Comparison of ENCODE assay signal across 10 cellular contexts in the genomic region with DNA sequence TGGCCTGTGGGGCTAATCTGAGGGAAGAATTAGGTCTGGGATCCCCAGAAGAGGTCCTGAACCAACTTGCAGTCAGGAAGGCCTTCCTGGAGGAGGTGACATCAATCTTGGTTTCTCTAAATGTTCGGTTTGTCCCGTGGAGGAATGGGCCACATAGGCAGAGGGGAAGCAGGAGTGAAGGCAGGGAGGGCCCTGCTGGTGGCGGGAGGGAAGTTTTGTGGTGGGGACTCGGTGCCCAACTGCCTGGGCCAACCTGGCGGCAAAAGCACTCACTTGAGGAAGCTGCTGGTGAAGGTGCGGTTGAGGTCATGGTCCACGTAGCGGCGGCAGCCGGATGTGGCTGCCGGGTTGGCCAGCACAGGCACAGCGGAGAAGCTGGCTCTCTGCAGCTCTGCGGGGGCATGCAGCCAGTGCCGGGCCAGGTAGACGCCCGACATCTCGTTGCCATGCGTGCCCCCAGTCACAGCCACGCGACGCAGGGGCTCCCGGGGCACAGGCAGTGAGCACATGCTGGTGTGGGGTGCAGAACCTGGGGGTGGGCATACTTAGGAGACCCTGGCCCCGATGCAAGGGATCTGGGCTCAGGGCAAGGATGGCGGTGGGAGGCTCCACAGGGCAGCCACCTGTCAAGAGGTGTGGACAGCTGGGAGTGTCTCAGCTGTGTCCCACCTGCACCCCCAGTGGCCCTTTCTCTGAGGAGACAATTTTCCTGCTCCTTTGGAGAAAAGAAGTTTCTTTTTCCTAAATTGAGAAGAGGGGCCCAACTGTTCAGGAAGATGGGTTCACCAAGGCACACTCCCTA. TPM values are rescaled to one million over a fixed set of nuclear protein-coding genes. Genes with fewer than 3 reads are reported as not detected.
A peak's percentile ranks its signal among the peaks of the same experiment; 100 is the strongest.
DNase-seq lines count a peak whose midpoint lies in the region; ATAC-seq and TF ChIP-seq lines count a peak whose summit lies in the region.
"Had no signal": no experiment of that assay in that cellular context is flagged by ENCODE, and none has a peak within 500 bp of the region (broad histone marks: within the 10 kb centered on the region; RNA-seq: fewer than 3 reads in every experiment).

No MANE protein-coding gene starts in this region.

- CTCF ChIA-PET in activated CD4-positive, alpha-beta memory T cell treated with anti-CD3 and anti-CD28 coated beads for 36 hours (lab: Charles Lee) = interaction anchor here (1.4 to 7.7 kb wide), 4 partner anchors 10 to 17 kb away, joined by 4 to 56 read pairs (median 20); partner anchors contain the start of gene NUDT8

- DNase-seq in GDM1 (lab: John Stamatoyannopoulos, UW) (peak; percentile 81), HL-60 (ENCODE audit: low read depth in 1 of 2, low spot score in 1 of 2) (peak; percentile 91 to 94), memory B cell (ENCODE audit: low spot score in 2 of 2) (peak in 1 of 2 donors; percentile 47), NCI-H2029 treated with DMSO at 0.1 percent for 48 hours (lab: John Stamatoyannopoulos, UW) (no peak), Right ventricle myocardium superior (no peak)
- peak; percentile 77 for DNase-seq in activated CD4-positive, alpha-beta memory T cell treated with anti-CD3 and anti-CD28 coated beads for 36 hours
- DNase-seq: NCI-H748 treated with DMSO at 0.1 percent for 48 hours had no signal

- POLR2A ChIA-PET in activated CD4-positive, alpha-beta memory T cell treated with anti-CD3 and anti-CD28 coated beads for 36 hours (lab: Charles Lee) = interaction anchor here (1.6 kb wide), 1 partner anchor 17 kb away, joined by 5 read pairs; the partner anchor contains the start of gene NUDT8

- peaks cover 2% of the 10 kb centered on the region for H3K9me3 Mint-ChIP-seq in activated CD4-positive, alpha-beta memory T cell treated with anti-CD3 and anti-CD28 coated beads for 36 hours
- no peaks in the 10 kb centered on the region for H3K9me3 Mint-ChIP-seq in memory B cell

- H3K27ac Mint-ChIP-seq in activated CD4-positive, alpha-beta memory T cell treated with anti-CD3 and anti-CD28 coated beads for 36 hours = peak overlapping the region; percentile 16
- H3K27ac Mint-ChIP-seq in memory B cell = peak overlapping the region; percentile 17

- TF ChIP-seq CTCF in HL-60 (IDR thresholded peaks at IDR 0.05; ENCODE audit: insufficient read depth, low read length) = no peak

- H3K4me3 ChIP-seq in HL-60 (replicated peaks; ENCODE audit: insufficient read depth, low read length) = no peak overlapping the region

- ATAC-seq in memory B cell (ENCODE audit: low read depth) (peak; percentile 54), HG02973 (IDR thresholded peaks at IDR 0.05; ENCODE audit: unreplicated experiment) (no peak), GM19324 (IDR thresholded peaks at IDR 0.05; ENCODE audit: low FRiP score, unreplicated experiment) (no peak), Right ventricle myocardium superior (ENCODE audit: poor library complexity) (no peak)

- H3K36me3 Mint-ChIP-seq in activated CD4-positive, alpha-beta memory T cell treated with anti-CD3 and anti-CD28 coated beads for 36 hours = no peaks in the 10 kb centered on the region
- no peaks in the 10 kb centered on the region for H3K36me3 Mint-ChIP-seq in memory B cell

- peak overlapping the region; percentile 46 for H3K27ac ChIP-seq in HL-60 (replicated peaks)
- H3K27ac ChIP-seq: neutrophil had no signal

- peaks cover 27% of the 10 kb centered on the region for H3K4me1 Mint-ChIP-seq in activated CD4-positive, alpha-beta memory T cell treated with anti-CD3 and anti-CD28 coated beads for 36 hours (ENCODE audit: low read depth)
- peaks cover 42% of the 10 kb centered on the region for H3K4me1 Mint-ChIP-seq in memory B cell

- H3K27me3 Mint-ChIP-seq in activated CD4-positive, alpha-beta memory T cell treated with anti-CD3 and anti-CD28 coated beads for 36 hours = peaks cover 4% of the 10 kb centered on the region
- H3K27me3 Mint-ChIP-seq in memory B cell = no peaks in the 10 kb centered on the region

- H3K27me3 ChIP-seq in HL-60 (ENCODE audit: insufficient read depth, poor library complexity, severe bottlenecking) = no peaks in the 10 kb centered on the region

- peak overlapping the region; percentile 39 for H3K4me3 Mint-ChIP-seq in activated CD4-positive, alpha-beta memory T cell treated with anti-CD3 and anti-CD28 coated beads for 36 hours
- peak overlapping the region; percentile 45 for H3K4me3 Mint-ChIP-seq in memory B cell

- intact Hi-C loops in activated CD4-positive, alpha-beta memory T cell treated with anti-CD3 and anti-CD28 coated beads for 36 hours (cut with micrococcal nuclease) = no loop called here
- intact Hi-C loops in Right ventricle myocardium superior (cut with DNase I) = no loop called here

RNA-seq across cellular contexts. Expression of gene ACY3, which starts 3.8 kb away (rescaled TPM):
- total RNA-seq in activated CD4-positive, alpha-beta memory T cell treated with anti-CD3 and anti-CD28 coated beads for 36 hours = under 1 TPM; 0.29 to 0.33 TPM
- total RNA-seq in Right ventricle myocardium superior = not detected

RNA-seq across cellular contexts. Expression of gene TBX10, which starts 7.2 kb away (rescaled TPM):
- not detected for total RNA-seq in activated CD4-positive, alpha-beta memory T cell treated with anti-CD3 and anti-CD28 coated beads for 36 hours
- total RNA-seq in Right ventricle myocardium superior = 0.51 TPM

RNA-seq across cellular contexts. Expression of gene NUDT8, which starts 17.0 kb away (rescaled TPM):
- 10 to 100 TPM; 23.3 to 24.3 TPM for total RNA-seq in activated CD4-positive, alpha-beta memory T cell treated with anti-CD3 and anti-CD28 coated beads for 36 hours
- total RNA-seq in Right ventricle myocardium superior = 110 TPM

RNA-seq across cellular contexts. Expression of gene ALDH3B2, which starts 27.7 kb away (rescaled TPM):
- total RNA-seq in activated CD4-positive, alpha-beta memory T cell treated with anti-CD3 and anti-CD28 coated beads for 36 hours = not detected
- total RNA-seq in Right ventricle myocardium superior = not detected

RNA-seq across cellular contexts. Expression of gene NDUFV1, which starts 40.0 kb away (rescaled TPM):
- 100 to 1,000 TPM; 279 to 287 TPM for total RNA-seq in activated CD4-positive, alpha-beta memory T cell treated with anti-CD3 and anti-CD28 coated beads for 36 hours
- total RNA-seq in Right ventricle myocardium superior = 754 TPM

Comparison
In these comparisons a context has a peak if more than half of its experiments do, and no peak if none do; other contexts are left out.
1. DNase-seq: peak in GDM1 (single experiment), HL-60 (2 of 2) and activated CD4-positive, alpha-beta memory T cell treated with anti-CD3 and anti-CD28 coated beads for 36 hours (single experiment); none in NCI-H2029 treated with DMSO at 0.1 percent for 48 hours (single experiment) and Right ventricle myocardium superior (single experiment).